In genomic region chr2:109289823-109290222, GRCh38 we compare ENCODE assay signal across 21 cellular contexts.
"Had no signal": no experiment of that assay in that cellular context is flagged by ENCODE, and none has a peak within 500 bp of the region (broad histone marks: within the 10 kb centered on the region; RNA-seq: fewer than 3 reads in every experiment).

No MANE protein-coding gene starts in this region.

- H3K4me1 Mint-ChIP-seq: endodermal cell; stimulated activated memory B cell treated with anti-CD40 and anti-IgM and Interleukin-4, amounts not matched to agents 10 μg/mL and 1 μg/mL and 100 μg/mL, for 72 hours had no signal

- H3K27ac Mint-ChIP-seq: dendritic cell treated with granulocyte-macrophage colony-stimulating factor and Interleukin-4, amounts not matched to agents 40 ng/mL and 50 ng/mL, for 4 days; endodermal cell; mesothelial cell of epicardium; naive thymus-derived CD4-positive, alpha-beta T cell; neural progenitor cell; stimulated activated memory B cell treated with anti-CD40 and anti-IgM and Interleukin-4, amounts not matched to agents 10 μg/mL and 1 μg/mL and 100 μg/mL, for 72 hours; stimulated activated naive CD8-positive, alpha-beta T cell treated with anti-CD3 and anti-CD28 coated beads, Interleukin-15, Interleukin-2, amounts not matched to agents 100 ng/mL and 50 ng/mL, for 24 hours had no signal

- H3K27me3 Mint-ChIP-seq: stimulated activated naive CD8-positive, alpha-beta T cell treated with anti-CD3 and anti-CD28 coated beads, Interleukin-15, Interleukin-2, amounts not matched to agents 100 ng/mL and 50 ng/mL, for 24 hours had no signal

- DNase-seq: colonic mucosa; effector CD8-positive, alpha-beta T cell; endodermal cell; foreskin fibroblast; gastrocnemius medialis; left cardiac atrium; left lung; mesenchymal stem cell; naive thymus-derived CD4-positive, alpha-beta T cell; stimulated activated CD4-positive, alpha-beta T cell treated with anti-CD3 and anti-CD28 coated beads, Interleukin-12 subunit alpha, Interleukin-12 subunit beta, amount 100 ng/mL, for 4 hours; stimulated activated CD4-positive, alpha-beta T cell treated with anti-CD3 and anti-CD28 coated beads, Interleukin-1b, Interleukin-23, amount 100 ng/mL, for 48 hours; stimulated activated CD4-positive, alpha-beta T cell treated with anti-CD3 and anti-CD28 coated beads, Interleukin-4, amount 100 ng/mL, for 24 hours; transverse colon had no signal

- H3K9me3 Mint-ChIP-seq: dendritic cell treated with granulocyte-macrophage colony-stimulating factor and Interleukin-4, amounts not matched to agents 40 ng/mL and 50 ng/mL, for 4 days; endodermal cell had no signal

- ATAC-seq: esophagus mucosa; gastrocnemius medialis; left cardiac atrium; left lung; naive thymus-derived CD4-positive, alpha-beta T cell; sciatic nerve; stimulated activated memory B cell treated with anti-CD40 and anti-IgM and Interleukin-4, amounts not matched to agents 10 μg/mL and 1 μg/mL and 100 μg/mL, for 72 hours had no signal

- H3K4me3 Mint-ChIP-seq: dendritic cell treated with granulocyte-macrophage colony-stimulating factor and Interleukin-4, amounts not matched to agents 40 ng/mL and 50 ng/mL, for 4 days; endodermal cell; mesothelial cell of epicardium; naive thymus-derived CD4-positive, alpha-beta T cell; nephron; neural progenitor cell; stimulated activated memory B cell treated with anti-CD40 and anti-IgM and Interleukin-4, amounts not matched to agents 10 μg/mL and 1 μg/mL and 100 μg/mL, for 72 hours; stimulated activated naive CD8-positive, alpha-beta T cell treated with anti-CD3 and anti-CD28 coated beads, Interleukin-15, Interleukin-2, amounts not matched to agents 100 ng/mL and 50 ng/mL, for 24 hours had no signal

- H3K36me3 Mint-ChIP-seq: mesothelial cell of epicardium; neural progenitor cell; stimulated activated memory B cell treated with anti-CD40 and anti-IgM and Interleukin-4, amounts not matched to agents 10 μg/mL and 1 μg/mL and 100 μg/mL, for 72 hours had no signal
